Comparison of ENCODE assay signal across 8 cellular contexts in genomic region chr4:140150636-140150885, GRCh38. TPM values are rescaled to one million over a fixed set of nuclear protein-coding genes. Genes with fewer than 3 reads are reported as not detected.
DNase-seq lines count a peak whose midpoint lies in the region; ATAC-seq and TF ChIP-seq lines count a peak whose summit lies in the region.

No MANE protein-coding gene starts in this region.

- H3K79me1 ChIP-seq in mesenchymal stem cell (replicated peaks; ENCODE audit: low read length, poor library complexity, severe bottlenecking), result peaks cover 5% of the 10 kb centered on the region

- H3K4me3 ChIP-seq in mammary epithelial cell (replicated peaks in 1 of 3; ENCODE audit: insufficient read depth in 1 of 3, low read depth in 2 of 3, low read length in 3 of 3), result peak overlapping the region; percentile 63 to 97 (median 65)
- H3K4me3 ChIP-seq in mesenchymal stem cell (ENCODE audit: insufficient read depth in 1 of 2, low read depth in 1 of 2, low read length in 2 of 2), result peak overlapping the region; percentile 86 to 89
- peak overlapping the region; percentile 22 to 89 (median 85) for H3K4me3 ChIP-seq in thyroid gland (replicated peaks in 1 of 3)

- H4K20me1 ChIP-seq in mammary epithelial cell (ENCODE audit: insufficient read depth, low read length), result no peaks in the 10 kb centered on the region

- in situ Hi-C loops in mammary epithelial cell (cut with MboI; ENCODE audit: low sequenced_read_pairs in 2 of 2), result loop anchor here (5.0 to 10.0 kb wide), 3 partner anchors 84 to 98 kb away; no protein-coding TSS in a partner anchor

- 3% methylated on average over 13 of the region's 13 CpGs for WGBS in mammary epithelial cell (ENCODE audit: low coverage, missing lambda C conversion rate)
- 3% methylated on average over 5 of the region's 13 CpGs for WGBS in mesenchymal stem cell
- WGBS in thyroid gland, 2 donors, result 0 to 1% methylated on average over 13 of the region's 13 CpGs

- no peak for TF ChIP-seq POLR2A in thyroid gland (IDR thresholded peaks at IDR 0.05)

- peak overlapping the region; percentile 9 for H2BK120ac ChIP-seq in mesenchymal stem cell (ENCODE audit: low read depth, low read length)

- no peaks in the 10 kb centered on the region for H3K9me3 ChIP-seq in mammary epithelial cell (replicated peaks; ENCODE audit: insufficient read depth, low read length)
- H3K9me3 ChIP-seq in mesenchymal stem cell (ENCODE audit: control insufficient read depth, low read length), result no peaks in the 10 kb centered on the region
- H3K9me3 ChIP-seq in thyroid gland, result no peaks in the 10 kb centered on the region

- peak overlapping the region; percentile 98 for H3K4me2 ChIP-seq in mammary epithelial cell (ENCODE audit: insufficient read depth, low read depth, low read length)
- peak overlapping the region; percentile 74 for H3K4me2 ChIP-seq in mesenchymal stem cell (ENCODE audit: low read length, poor library complexity, severe bottlenecking)

- no peak for ATAC-seq in GM19467 (IDR thresholded peaks at IDR 0.05; ENCODE audit: unreplicated experiment)

- H2AK5ac ChIP-seq in mesenchymal stem cell (ENCODE audit: low read length, severe bottlenecking), result no peak overlapping the region

- H3K36me3 ChIP-seq in mammary epithelial cell (ENCODE audit: insufficient read depth, low read length), result no peaks in the 10 kb centered on the region
- no peaks in the 10 kb centered on the region for H3K36me3 ChIP-seq in mesenchymal stem cell (ENCODE audit: control insufficient read depth in 1 of 2, insufficient read depth in 2 of 2, low read depth in 1 of 2, low read length in 2 of 2)
- no peaks in the 10 kb centered on the region for H3K36me3 ChIP-seq in thyroid gland

- H2BK15ac ChIP-seq in mesenchymal stem cell (ENCODE audit: low read depth, poor library complexity, severe bottlenecking), result no peak overlapping the region

- H3K27ac ChIP-seq in mammary epithelial cell (ENCODE audit: insufficient read depth, low read depth, low read length) (peak overlapping the region; percentile 79), mesenchymal stem cell (ENCODE audit: low read length, poor library complexity, severe bottlenecking) (peak overlapping the region; percentile 92), thyroid gland (peak overlapping the region; percentile 98 to 100 (median 98))

- H3K27me3 ChIP-seq in mammary epithelial cell (ENCODE audit: insufficient read depth, low read length), result no peaks in the 10 kb centered on the region
- no peaks in the 10 kb centered on the region for H3K27me3 ChIP-seq in mesenchymal stem cell (ENCODE audit: control insufficient read depth in 1 of 2, insufficient read depth in 1 of 2, low read length in 2 of 2)
- no peaks in the 10 kb centered on the region for H3K27me3 ChIP-seq in thyroid gland

- CTCF ChIA-PET in mammary epithelial cell (lab: Charles Lee; ENCODE audit: low non-redundant PET), result interaction anchor here (0.6 kb wide), 2 partner anchors 16 to 176 kb away, joined by 3 to 4 read pairs; no protein-coding TSS in a partner anchor

- DNase-seq in DMS114 treated with DMSO at 0.1 percent for 48 hours (lab: John Stamatoyannopoulos, UW; ENCODE audit: unreplicated experiment) (peak; percentile 6), NCI-H187 treated with DMSO at 0.1 percent for 48 hours (lab: John Stamatoyannopoulos, UW) (peak; percentile 13), mammary epithelial cell (peak; percentile 80), mesenchymal stem cell (no peak), thyroid gland (peak in 1 of 2 donors; percentile 92), GOT3 (lab: John Stamatoyannopoulos, UW) (no peak), NCI-H2227 (lab: John Stamatoyannopoulos, UW; ENCODE audit: unreplicated experiment) (no peak)

- peak overlapping the region; percentile 54 to 95 for H3K4ac ChIP-seq in mesenchymal stem cell (ENCODE audit: low read depth in 1 of 2, low read length in 2 of 2)

- H3K18ac ChIP-seq in mesenchymal stem cell (ENCODE audit: low read depth in 1 of 2, low read length in 2 of 2), result peak overlapping the region; percentile 40 to 44

- no TSS peak for BruUV-seq in mammary epithelial cell (replicated peaks; lab: Mats Ljungman, UMichigan)

- H3K9ac ChIP-seq in mammary epithelial cell (ENCODE audit: insufficient read depth, low read length) (peak overlapping the region; percentile 75), mesenchymal stem cell (ENCODE audit: low read length) (peak overlapping the region; percentile 90)

- peaks cover 17% of the 10 kb centered on the region for H3K4me1 ChIP-seq in mammary epithelial cell (ENCODE audit: insufficient read depth, low read length)
- H3K4me1 ChIP-seq in mesenchymal stem cell (ENCODE audit: control insufficient read depth, insufficient read depth, low read depth, low read length), result peaks cover 6% of the 10 kb centered on the region
- peaks cover 4 to 7% of the 10 kb centered on the region in 2 donors for H3K4me1 ChIP-seq in thyroid gland

- H2AFZ ChIP-seq in mammary epithelial cell (ENCODE audit: low read depth, low read length) (peak overlapping the region; percentile 100), mesenchymal stem cell (ENCODE audit: low read depth, low read length) (peak overlapping the region; percentile 80)

- H2BK12ac ChIP-seq in mesenchymal stem cell (ENCODE audit: low read length in 2 of 2), result peak overlapping the region in 1 of 2 experiments; percentile 45

- peak overlapping the region; percentile 51 for H4K8ac ChIP-seq in mesenchymal stem cell (ENCODE audit: low read length)

- peak overlapping the region; percentile 15 for H2BK5ac ChIP-seq in mesenchymal stem cell (ENCODE audit: low read depth, low read length, poor library complexity, severe bottlenecking)

- peak overlapping the region in 1 of 2 experiments; percentile 86 for H3K14ac ChIP-seq in mesenchymal stem cell (ENCODE audit: low read length in 2 of 2)

- dilution Hi-C loops in mammary epithelial cell (cut with HindIII; ENCODE audit: low sequenced_read_pairs), result loop anchor here (5.0 kb wide), 1 partner anchor 93 kb away; no protein-coding TSS in a partner anchor

- no peak overlapping the region for H3K23ac ChIP-seq in mesenchymal stem cell (ENCODE audit: low read length in 2 of 2)

- TF ChIP-seq CTCF in mammary epithelial cell (conservative IDR thresholded peaks at IDR 0.05 in 1 of 2, IDR thresholded peaks at IDR 0.05 in 1 of 2; ENCODE audit: extremely low read depth in 1 of 2, insufficient read depth in 1 of 2, low read depth in 1 of 2, low read length in 2 of 2) (no peak), thyroid gland (IDR thresholded peaks at IDR 0.05) (no peak)

- intact Hi-C loops in mammary epithelial cell (cut with micrococcal nuclease) (loop anchor here (1.0 to 10.0 kb wide), 6 partner anchors 20 to 493 kb away; no protein-coding TSS in a partner anchor), thyroid gland (cut with DNase I) (loop anchor here (5.0 to 10.0 kb wide), 2 partner anchors 224 to 413 kb away; partner anchors contain the start of gene SCOC)

- peak overlapping the region; percentile 23 for H4K91ac ChIP-seq in mesenchymal stem cell (ENCODE audit: low read length)

- no peaks in the 10 kb centered on the region for H3K79me2 ChIP-seq in mammary epithelial cell (ENCODE audit: insufficient read depth, low read length)

RNA-seq across cellular contexts. Expression of gene MAML3, which starts 3.4 kb away (rescaled TPM):
- total RNA-seq in mammary epithelial cell (1 to 10 TPM in 1 of 2 donors, under 1 TPM in 1; 0.45 to 2.8 TPM), thyroid gland (10 to 100 TPM in 2 of 4 donors, 1 to 10 TPM in 2; 5.7 to 14.1 (median 11.4) TPM)
- 0.57 TPM for polyA plus RNA-seq in mammary epithelial cell
- polyA minus RNA-seq in mammary epithelial cell, result 1.4 TPM
- polyA plus RNA-seq in mesenchymal stem cell (2013, experiment 1 of 2), result 2.5 TPM
- polyA plus RNA-seq in mesenchymal stem cell (2013, experiment 2 of 2), result 2.4 TPM

Comparison
In these comparisons a context has a peak if more than half of its experiments do, and no peak if none do; other contexts are left out.
1. DNase-seq: peak in DMS114 treated with DMSO at 0.1 percent for 48 hours (single experiment), NCI-H187 treated with DMSO at 0.1 percent for 48 hours (single experiment) and mammary epithelial cell (single experiment); none in mesenchymal stem cell (single experiment), GOT3 (single experiment) and NCI-H2227 (single experiment).
2. Peak in every context shown above with its lines, with median percentiles within 50 percentile points of each other: H3K27ac ChIP-seq and H3K4me3 ChIP-seq.